1 cellular context compared by ENCODE assay signal in genomic region chr2:42493885-42494433, GRCh38.
TF ChIP-seq lines count a peak whose summit lies in the region.

Gene KCNG3, minus strand, starts transcription at chr2:42493982. Its CDS starts 481 bp downstream, at chr2:42493501.

TF ChIP-seq in HepG2, 621 proteins besides CTCF, POLR2A, EP300 and RAD21 (continued from another document and continues in another):
- TF ChIP-seq E2F1 (CRISPR knock-in tag; IDR thresholded peaks at IDR 0.05) = no peak; the same call in 1 of the 2 replicates
- peak; percentile 81; the same call in 1 of the 2 replicates for TF ChIP-seq HES4 (CRISPR knock-in tag; IDR thresholded peaks at IDR 0.05; ENCODE audit: borderline replicate concordance)
- no peak for TF ChIP-seq CBX5 (CRISPR knock-in tag; IDR thresholded peaks at IDR 0.05; ENCODE audit: borderline replicate concordance)
- 0 out of 2 replicates have a peak, but pooled peaks have one; percentile 33 for TF ChIP-seq ZNF580 (CRISPR knock-in tag; IDR thresholded peaks at IDR 0.05; ENCODE audit: borderline replicate concordance, low read depth)
- peak; percentile 84 for TF ChIP-seq TFDP2 (CRISPR knock-in tag; IDR thresholded peaks at IDR 0.05)
- no peak for TF ChIP-seq PHB2 (IDR thresholded peaks at IDR 0.05; ENCODE audit: partially characterized antibody)
- 0 out of 2 replicates have a peak, but pooled peaks have one; percentile 17 for TF ChIP-seq KDM4B (CRISPR knock-in tag; IDR thresholded peaks at IDR 0.05)
- TF ChIP-seq ZFX (CRISPR knock-in tag; IDR thresholded peaks at IDR 0.05; ENCODE audit: low read depth) = peak; percentile 48; the same call in 1 of the 2 replicates
- 0 out of 2 replicates have a peak, but pooled peaks have one; percentile 80 for TF ChIP-seq ZNF101 (CRISPR knock-in tag; IDR thresholded peaks at IDR 0.05; ENCODE audit: borderline replicate concordance, low read depth)
- 0 out of 2 replicates have a peak, but pooled peaks have one; percentile 39 for TF ChIP-seq SNAPC2 (CRISPR knock-in tag; IDR thresholded peaks at IDR 0.05)
- no peak for TF ChIP-seq ZNF781 (CRISPR knock-in tag; IDR thresholded peaks at IDR 0.05; ENCODE audit: borderline replicate concordance, not compliant biosample characterization)
- TF ChIP-seq POLR2AphosphoS5 (IDR thresholded peaks at IDR 0.05; ENCODE audit: low read depth, low read length) = peak; percentile 70
- TF ChIP-seq REL (CRISPR knock-in tag; conservative IDR thresholded peaks at IDR 0.05) = no peak; the same call in 1 of the 2 replicates
- TF ChIP-seq XRCC5 (optimal IDR thresholded peaks at IDR 0.05; ENCODE audit: low read length) = peak; percentile 61
- TF ChIP-seq SMAD1 (CRISPR knock-in tag; IDR thresholded peaks at IDR 0.05; ENCODE audit: borderline replicate concordance, low read depth) = 0 out of 2 replicates have a peak, but pooled peaks have one; percentile 15
- TF ChIP-seq ZBTB44 (CRISPR knock-in tag; IDR thresholded peaks at IDR 0.05) = 0 out of 2 replicates have a peak, but pooled peaks have one; percentile 36
- TF ChIP-seq ZBTB3 (CRISPR knock-in tag; IDR thresholded peaks at IDR 0.05; ENCODE audit: borderline replicate concordance, low read depth) = no peak
- no peak for TF ChIP-seq IKZF1 (IDR thresholded peaks at IDR 0.05)
- TF ChIP-seq ZNF704 (CRISPR knock-in tag; IDR thresholded peaks at IDR 0.05; ENCODE audit: borderline replicate concordance) = 0 out of 2 replicates have a peak, but pooled peaks have one; percentile 0
- TF ChIP-seq PAXIP1 (CRISPR knock-in tag; conservative IDR thresholded peaks at IDR 0.05) = peak; percentile 35; the same call in 1 of the 2 replicates
- peak; percentile 23; the same call in 1 of the 2 replicates for TF ChIP-seq FOXA3 (CRISPR knock-in tag; IDR thresholded peaks at IDR 0.05)
- no peak for TF ChIP-seq NCOA5 (CRISPR knock-in tag; IDR thresholded peaks at IDR 0.05)
- peak; percentile 63; the same call in 1 of the 2 replicates for TF ChIP-seq NR0B2 (CRISPR knock-in tag; IDR thresholded peaks at IDR 0.05)
- no peak for TF ChIP-seq ELK4 (CRISPR knock-in tag; IDR thresholded peaks at IDR 0.05; ENCODE audit: borderline replicate concordance)
- TF ChIP-seq UBTF (CRISPR knock-in tag; IDR thresholded peaks at IDR 0.05) = peak; percentile 78
- TF ChIP-seq ZBED4 (CRISPR knock-in tag; IDR thresholded peaks at IDR 0.05; ENCODE audit: borderline replicate concordance) = no peak
- TF ChIP-seq SRY (CRISPR knock-in tag; IDR thresholded peaks at IDR 0.05) = peak; percentile 14; the same call in 1 of the 2 replicates
- TF ChIP-seq ZNF232 (CRISPR knock-in tag; IDR thresholded peaks at IDR 0.05; ENCODE audit: borderline replicate concordance) = no peak
- peak; percentile 41; the same call in 1 of the 2 replicates for TF ChIP-seq ARID4A (CRISPR knock-in tag; IDR thresholded peaks at IDR 0.05; ENCODE audit: borderline replicate concordance)
- peak; percentile 32; the same call in 1 of the 2 replicates for TF ChIP-seq SP5 (CRISPR knock-in tag; IDR thresholded peaks at IDR 0.05; ENCODE audit: borderline replicate concordance, low read depth)
- TF ChIP-seq POGZ (CRISPR knock-in tag; IDR thresholded peaks at IDR 0.05) = peak; percentile 66; the same call in 1 of the 2 replicates
